ENCODE assay signal across 1 cellular context in the genomic region with DNA sequence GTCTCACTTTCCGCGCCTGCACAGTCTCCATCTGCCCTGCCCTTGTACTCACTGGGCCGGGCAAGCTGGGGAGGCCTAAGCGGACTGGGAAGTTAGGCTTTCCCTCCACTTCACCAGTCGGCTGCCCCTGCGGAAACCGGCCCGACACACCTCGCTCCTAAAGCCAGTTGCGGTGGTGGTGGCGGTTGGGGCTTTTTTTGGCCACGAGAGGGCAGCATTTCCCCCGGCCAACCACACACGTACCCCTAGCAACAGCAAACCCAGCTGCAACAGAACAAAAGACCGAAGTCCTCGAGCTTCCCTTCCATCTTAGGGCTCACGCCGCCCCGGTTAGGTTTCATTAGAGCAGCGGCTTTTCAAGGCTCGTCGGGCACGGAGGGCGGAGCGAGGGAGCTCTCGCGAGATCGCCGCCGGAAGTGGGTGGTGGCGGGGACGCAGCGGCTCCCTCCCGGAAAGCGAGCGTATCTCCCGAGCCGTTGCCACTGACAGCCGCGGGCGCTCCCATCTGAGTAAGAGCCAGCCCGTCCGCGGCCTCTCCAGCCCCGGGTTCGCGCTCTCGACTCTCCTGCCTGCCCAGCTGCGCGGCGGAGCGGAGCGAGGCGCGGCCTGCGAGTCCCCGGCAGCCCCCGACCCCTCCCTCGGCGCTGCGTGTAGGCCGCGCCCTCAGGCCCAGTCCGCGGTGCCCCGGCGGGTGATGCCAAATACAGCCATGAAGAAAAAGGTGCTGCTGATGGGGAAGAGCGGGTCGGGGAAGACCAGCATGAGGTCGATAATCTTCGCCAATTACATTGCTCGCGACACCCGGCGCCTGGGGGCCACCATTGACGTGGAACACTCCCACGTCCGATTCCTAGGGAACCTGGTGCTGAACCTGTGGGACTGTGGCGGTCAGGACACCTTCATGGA.
A peak's percentile ranks its signal among the peaks of the same experiment; 100 is the strongest.
TF ChIP-seq lines count a peak whose summit lies in the region.

A gene with protein sequence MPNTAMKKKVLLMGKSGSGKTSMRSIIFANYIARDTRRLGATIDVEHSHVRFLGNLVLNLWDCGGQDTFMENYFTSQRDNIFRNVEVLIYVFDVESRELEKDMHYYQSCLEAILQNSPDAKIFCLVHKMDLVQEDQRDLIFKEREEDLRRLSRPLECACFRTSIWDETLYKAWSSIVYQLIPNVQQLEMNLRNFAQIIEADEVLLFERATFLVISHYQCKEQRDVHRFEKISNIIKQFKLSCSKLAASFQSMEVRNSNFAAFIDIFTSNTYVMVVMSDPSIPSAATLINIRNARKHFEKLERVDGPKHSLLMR (plus strand): TSS at position 462 of the 906 bp plus-strand sequence. CDS start 233 bp downstream, at position 695.

TF ChIP-seq in HepG2, 621 proteins besides CTCF, POLR2A, EP300 and RAD21 (continued from another document and continues in another):
- TF ChIP-seq, protein P1, sequence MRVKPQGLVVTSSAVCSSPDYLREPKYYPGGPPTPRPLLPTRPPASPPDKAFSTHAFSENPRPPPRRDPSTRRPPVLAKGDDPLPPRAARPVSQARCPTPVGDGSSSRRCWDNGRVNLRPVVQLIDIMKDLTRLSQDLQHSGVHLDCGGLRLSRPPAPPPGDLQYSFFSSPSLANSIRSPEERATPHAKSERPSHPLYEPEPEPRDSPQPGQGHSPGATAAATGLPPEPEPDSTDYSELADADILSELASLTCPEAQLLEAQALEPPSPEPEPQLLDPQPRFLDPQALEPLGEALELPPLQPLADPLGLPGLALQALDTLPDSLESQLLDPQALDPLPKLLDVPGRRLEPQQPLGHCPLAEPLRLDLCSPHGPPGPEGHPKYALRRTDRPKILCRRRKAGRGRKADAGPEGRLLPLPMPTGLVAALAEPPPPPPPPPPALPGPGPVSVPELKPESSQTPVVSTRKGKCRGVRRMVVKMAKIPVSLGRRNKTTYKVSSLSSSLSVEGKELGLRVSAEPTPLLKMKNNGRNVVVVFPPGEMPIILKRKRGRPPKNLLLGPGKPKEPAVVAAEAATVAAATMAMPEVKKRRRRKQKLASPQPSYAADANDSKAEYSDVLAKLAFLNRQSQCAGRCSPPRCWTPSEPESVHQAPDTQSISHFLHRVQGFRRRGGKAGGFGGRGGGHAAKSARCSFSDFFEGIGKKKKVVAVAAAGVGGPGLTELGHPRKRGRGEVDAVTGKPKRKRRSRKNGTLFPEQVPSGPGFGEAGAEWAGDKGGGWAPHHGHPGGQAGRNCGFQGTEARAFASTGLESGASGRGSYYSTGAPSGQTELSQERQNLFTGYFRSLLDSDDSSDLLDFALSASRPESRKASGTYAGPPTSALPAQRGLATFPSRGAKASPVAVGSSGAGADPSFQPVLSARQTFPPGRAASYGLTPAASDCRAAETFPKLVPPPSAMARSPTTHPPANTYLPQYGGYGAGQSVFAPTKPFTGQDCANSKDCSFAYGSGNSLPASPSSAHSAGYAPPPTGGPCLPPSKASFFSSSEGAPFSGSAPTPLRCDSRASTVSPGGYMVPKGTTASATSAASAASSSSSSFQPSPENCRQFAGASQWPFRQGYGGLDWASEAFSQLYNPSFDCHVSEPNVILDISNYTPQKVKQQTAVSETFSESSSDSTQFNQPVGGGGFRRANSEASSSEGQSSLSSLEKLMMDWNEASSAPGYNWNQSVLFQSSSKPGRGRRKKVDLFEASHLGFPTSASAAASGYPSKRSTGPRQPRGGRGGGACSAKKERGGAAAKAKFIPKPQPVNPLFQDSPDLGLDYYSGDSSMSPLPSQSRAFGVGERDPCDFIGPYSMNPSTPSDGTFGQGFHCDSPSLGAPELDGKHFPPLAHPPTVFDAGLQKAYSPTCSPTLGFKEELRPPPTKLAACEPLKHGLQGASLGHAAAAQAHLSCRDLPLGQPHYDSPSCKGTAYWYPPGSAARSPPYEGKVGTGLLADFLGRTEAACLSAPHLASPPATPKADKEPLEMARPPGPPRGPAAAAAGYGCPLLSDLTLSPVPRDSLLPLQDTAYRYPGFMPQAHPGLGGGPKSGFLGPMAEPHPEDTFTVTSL (CRISPR knock-in tag; IDR thresholded peaks at IDR 0.05; ENCODE audit: borderline replicate concordance), result peak; percentile 84
- 0 out of 2 replicates have a peak, but pooled peaks have one; percentile 27 for TF ChIP-seq GFI1 (CRISPR knock-in tag; IDR thresholded peaks at IDR 0.05; ENCODE audit: borderline replicate concordance)
- peak; percentile 88 for TF ChIP-seq BORCS8-MEF2B (CRISPR knock-in tag; IDR thresholded peaks at IDR 0.05)
- TF ChIP-seq DRAP1 (CRISPR knock-in tag; IDR thresholded peaks at IDR 0.05), result peak; percentile 98
- TF ChIP-seq, protein P2, sequence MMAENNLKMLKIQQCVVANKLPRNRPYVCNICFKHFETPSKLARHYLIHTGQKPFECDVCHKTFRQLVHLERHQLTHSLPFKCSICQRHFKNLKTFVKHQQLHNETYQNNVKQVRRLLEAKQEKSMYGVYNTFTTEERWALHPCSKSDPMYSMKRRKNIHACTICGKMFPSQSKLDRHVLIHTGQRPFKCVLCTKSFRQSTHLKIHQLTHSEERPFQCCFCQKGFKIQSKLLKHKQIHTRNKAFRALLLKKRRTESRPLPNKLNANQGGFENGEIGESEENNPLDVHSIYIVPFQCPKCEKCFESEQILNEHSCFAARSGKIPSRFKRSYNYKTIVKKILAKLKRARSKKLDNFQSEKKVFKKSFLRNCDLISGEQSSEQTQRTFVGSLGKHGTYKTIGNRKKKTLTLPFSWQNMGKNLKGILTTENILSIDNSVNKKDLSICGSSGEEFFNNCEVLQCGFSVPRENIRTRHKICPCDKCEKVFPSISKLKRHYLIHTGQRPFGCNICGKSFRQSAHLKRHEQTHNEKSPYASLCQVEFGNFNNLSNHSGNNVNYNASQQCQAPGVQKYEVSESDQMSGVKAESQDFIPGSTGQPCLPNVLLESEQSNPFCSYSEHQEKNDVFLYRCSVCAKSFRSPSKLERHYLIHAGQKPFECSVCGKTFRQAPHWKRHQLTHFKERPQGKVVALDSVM (CRISPR knock-in tag; IDR thresholded peaks at IDR 0.05), result no peak; the same call in 1 of the 2 replicates
- TF ChIP-seq DR1 (CRISPR knock-in tag; IDR thresholded peaks at IDR 0.05), result peak; percentile 97
- peak; percentile 62 for TF ChIP-seq ZNF143 (CRISPR knock-in tag; IDR thresholded peaks at IDR 0.05)
- no peak for TF ChIP-seq SCMH1 (CRISPR knock-in tag; IDR thresholded peaks at IDR 0.05; ENCODE audit: borderline replicate concordance)
- TF ChIP-seq ZNF784 (CRISPR knock-in tag; IDR thresholded peaks at IDR 0.05; ENCODE audit: borderline replicate concordance), result peak; percentile 90; the same call in 1 of the 2 replicates
- peak; percentile 94 for TF ChIP-seq SALL1 (CRISPR knock-in tag; IDR thresholded peaks at IDR 0.05)
- TF ChIP-seq ZNF891 (CRISPR knock-in tag; IDR thresholded peaks at IDR 0.05), result 0 out of 2 replicates have a peak, but pooled peaks have one; percentile 50
- no peak for TF ChIP-seq PHB2 (IDR thresholded peaks at IDR 0.05; ENCODE audit: partially characterized antibody)
- no peak for TF ChIP-seq ZNF33A (CRISPR knock-in tag; IDR thresholded peaks at IDR 0.05; ENCODE audit: borderline replicate concordance)
- TF ChIP-seq, protein P3, sequence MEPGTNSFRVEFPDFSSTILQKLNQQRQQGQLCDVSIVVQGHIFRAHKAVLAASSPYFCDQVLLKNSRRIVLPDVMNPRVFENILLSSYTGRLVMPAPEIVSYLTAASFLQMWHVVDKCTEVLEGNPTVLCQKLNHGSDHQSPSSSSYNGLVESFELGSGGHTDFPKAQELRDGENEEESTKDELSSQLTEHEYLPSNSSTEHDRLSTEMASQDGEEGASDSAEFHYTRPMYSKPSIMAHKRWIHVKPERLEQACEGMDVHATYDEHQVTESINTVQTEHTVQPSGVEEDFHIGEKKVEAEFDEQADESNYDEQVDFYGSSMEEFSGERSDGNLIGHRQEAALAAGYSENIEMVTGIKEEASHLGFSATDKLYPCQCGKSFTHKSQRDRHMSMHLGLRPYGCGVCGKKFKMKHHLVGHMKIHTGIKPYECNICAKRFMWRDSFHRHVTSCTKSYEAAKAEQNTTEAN (CRISPR knock-in tag; conservative IDR thresholded peaks at IDR 0.05), result 0 out of 2 replicates have a peak, but pooled peaks have one; percentile 35
- TF ChIP-seq REL (CRISPR knock-in tag; conservative IDR thresholded peaks at IDR 0.05), result no peak; the same call in 1 of the 2 replicates
- TF ChIP-seq AGO1 (IDR thresholded peaks at IDR 0.05; ENCODE audit: low read depth, low read length, poor library complexity, severe bottlenecking), result no peak
- TF ChIP-seq MXD3 (CRISPR knock-in tag; IDR thresholded peaks at IDR 0.05), result peak; percentile 32; the same call in 1 of the 2 replicates
- no peak for TF ChIP-seq FOXM1 (CRISPR knock-in tag; IDR thresholded peaks at IDR 0.05)
- TF ChIP-seq MAF1 (CRISPR knock-in tag; IDR thresholded peaks at IDR 0.05; ENCODE audit: borderline replicate concordance), result peak; percentile 39; the same call in 1 of the 2 replicates
- TF ChIP-seq TOPORS (CRISPR knock-in tag; IDR thresholded peaks at IDR 0.05), result peak; percentile 94
- TF ChIP-seq KMT2A (CRISPR knock-in tag; IDR thresholded peaks at IDR 0.05), result peak; percentile 88
- peak; percentile 31; the same call in 1 of the 2 replicates for TF ChIP-seq ZNF205 (CRISPR knock-in tag; IDR thresholded peaks at IDR 0.05)
- peak; percentile 81; the same call in 1 of the 2 replicates for TF ChIP-seq SMYD3 (CRISPR knock-in tag; IDR thresholded peaks at IDR 0.05)
- TF ChIP-seq ZBTB37 (CRISPR knock-in tag; IDR thresholded peaks at IDR 0.05), result no peak
- TF ChIP-seq FOSL1 (CRISPR knock-in tag; IDR thresholded peaks at IDR 0.05; ENCODE audit: borderline replicate concordance), result peak; percentile 51
- TF ChIP-seq ADNP (CRISPR knock-in tag; IDR thresholded peaks at IDR 0.05), result 0 out of 2 replicates have a peak, but pooled peaks have one; percentile 20
- TF ChIP-seq, protein P4, sequence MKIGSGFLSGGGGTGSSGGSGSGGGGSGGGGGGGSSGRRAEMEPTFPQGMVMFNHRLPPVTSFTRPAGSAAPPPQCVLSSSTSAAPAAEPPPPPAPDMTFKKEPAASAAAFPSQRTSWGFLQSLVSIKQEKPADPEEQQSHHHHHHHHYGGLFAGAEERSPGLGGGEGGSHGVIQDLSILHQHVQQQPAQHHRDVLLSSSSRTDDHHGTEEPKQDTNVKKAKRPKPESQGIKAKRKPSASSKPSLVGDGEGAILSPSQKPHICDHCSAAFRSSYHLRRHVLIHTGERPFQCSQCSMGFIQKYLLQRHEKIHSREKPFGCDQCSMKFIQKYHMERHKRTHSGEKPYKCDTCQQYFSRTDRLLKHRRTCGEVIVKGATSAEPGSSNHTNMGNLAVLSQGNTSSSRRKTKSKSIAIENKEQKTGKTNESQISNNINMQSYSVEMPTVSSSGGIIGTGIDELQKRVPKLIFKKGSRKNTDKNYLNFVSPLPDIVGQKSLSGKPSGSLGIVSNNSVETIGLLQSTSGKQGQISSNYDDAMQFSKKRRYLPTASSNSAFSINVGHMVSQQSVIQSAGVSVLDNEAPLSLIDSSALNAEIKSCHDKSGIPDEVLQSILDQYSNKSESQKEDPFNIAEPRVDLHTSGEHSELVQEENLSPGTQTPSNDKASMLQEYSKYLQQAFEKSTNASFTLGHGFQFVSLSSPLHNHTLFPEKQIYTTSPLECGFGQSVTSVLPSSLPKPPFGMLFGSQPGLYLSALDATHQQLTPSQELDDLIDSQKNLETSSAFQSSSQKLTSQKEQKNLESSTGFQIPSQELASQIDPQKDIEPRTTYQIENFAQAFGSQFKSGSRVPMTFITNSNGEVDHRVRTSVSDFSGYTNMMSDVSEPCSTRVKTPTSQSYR (CRISPR knock-in tag; IDR thresholded peaks at IDR 0.05; ENCODE audit: borderline replicate concordance), result no peak
- TF ChIP-seq GLMP (CRISPR knock-in tag; IDR thresholded peaks at IDR 0.05; ENCODE audit: borderline replicate concordance), result no peak; the same call in 1 of the 2 replicates
- peak; percentile 82 for TF ChIP-seq DMAP1 (CRISPR knock-in tag; IDR thresholded peaks at IDR 0.05)
- peak; percentile 81 for TF ChIP-seq ELF1 (CRISPR knock-in tag; IDR thresholded peaks at IDR 0.05)
- TF ChIP-seq ZMYM2 (CRISPR knock-in tag; IDR thresholded peaks at IDR 0.05), result peak; percentile 77
- peak; percentile 91 for TF ChIP-seq KAT8 (CRISPR knock-in tag; IDR thresholded peaks at IDR 0.05)
- no peak for TF ChIP-seq THAP7 (CRISPR knock-in tag; IDR thresholded peaks at IDR 0.05)
- TF ChIP-seq ZFP1 (CRISPR knock-in tag; IDR thresholded peaks at IDR 0.05), result no peak
- peak; percentile 95 for TF ChIP-seq POLR2G (IDR thresholded peaks at IDR 0.05; ENCODE audit: low read depth, low read length)
- no peak for TF ChIP-seq HNRNPUL1 (IDR thresholded peaks at IDR 0.05; ENCODE audit: low read depth, low read length)
- peak; percentile 75; the same call in 1 of the 2 replicates for TF ChIP-seq GATA4 (IDR thresholded peaks at IDR 0.05; ENCODE audit: borderline replicate concordance, low read depth)
- TF ChIP-seq ZNF207 (IDR thresholded peaks at IDR 0.05; ENCODE audit: borderline replicate concordance), result no peak
